In the genomic region with DNA sequence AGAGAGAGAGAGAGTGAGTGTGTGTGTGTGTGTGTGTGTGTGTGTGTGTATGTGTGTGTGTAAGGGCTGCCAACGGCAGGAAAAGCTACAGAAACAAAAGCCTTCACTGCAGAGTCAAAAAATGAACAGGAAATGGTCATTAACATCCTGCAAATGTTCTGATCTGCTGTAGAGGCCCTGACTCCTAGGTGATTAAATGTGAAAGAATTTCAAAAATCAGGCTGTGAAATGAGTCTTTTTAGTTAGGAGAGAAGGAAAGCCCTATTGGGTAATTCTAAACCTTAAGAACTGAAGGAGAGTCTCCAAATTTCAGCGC, we compare ENCODE assay signal across 9 cellular contexts.
DNase-seq lines count a peak whose midpoint lies in the region; ATAC-seq and TF ChIP-seq lines count a peak whose summit lies in the region.
"Had no signal": no experiment of that assay in that cellular context is flagged by ENCODE, and none has a peak within 500 bp of the region (broad histone marks: within the 10 kb centered on the region; RNA-seq: fewer than 3 reads in every experiment).

No MANE protein-coding gene starts in this region.

- peaks cover 10% of the 10 kb centered on the region for H3K4me1 Mint-ChIP-seq in activated T-cell treated with anti-CD3 and anti-CD28 coated beads, Interleukin-2, amount 50 U/mL, for 4 hours (ENCODE audit: low read depth)

- DNase-seq in GM10266 (ENCODE audit: extremely low spot score): peak; percentile 25
- DNase-seq in Kasumi-1 (lab: John Stamatoyannopoulos, UW): peak; percentile 15 to 24
- peak; percentile 26 for DNase-seq in dedifferentiated amniotic fluid mesenchymal stem cell (ENCODE audit: extremely low spot score)
- DNase-seq in non-pigmented ciliary epithelial cell (ENCODE audit: low read depth): peak; percentile 78
- no peak for DNase-seq in activated T-cell treated with anti-CD3 and anti-CD28 coated beads, Interleukin-2, amount 50 U/mL, for 4 hours
- no peak for DNase-seq in activated effector memory CD4-positive, alpha-beta T cell treated with anti-CD3 and anti-CD28 coated beads, Interleukin-2, amount 50 U/mL, for 16 hours
- DNase-seq: left cardiac atrium had no signal

- no peaks in the 10 kb centered on the region for H3K9me3 Mint-ChIP-seq in activated T-cell treated with anti-CD3 and anti-CD28 coated beads, Interleukin-2, amount 50 U/mL, for 4 hours

- no peak for TF ChIP-seq CTCF in GM10266 (IDR thresholded peaks at IDR 0.05; ENCODE audit: control insufficient read depth, insufficient read depth, low read depth, missing control alignments)

- no peaks in the 10 kb centered on the region for H3K36me3 Mint-ChIP-seq in activated T-cell treated with anti-CD3 and anti-CD28 coated beads, Interleukin-2, amount 50 U/mL, for 4 hours (ENCODE audit: insufficient read depth)

- no peak overlapping the region for H3K4me3 Mint-ChIP-seq in activated T-cell treated with anti-CD3 and anti-CD28 coated beads, Interleukin-2, amount 50 U/mL, for 4 hours

- no peaks in the 10 kb centered on the region for H3K27me3 Mint-ChIP-seq in activated T-cell treated with anti-CD3 and anti-CD28 coated beads, Interleukin-2, amount 50 U/mL, for 4 hours (ENCODE audit: low read depth)

- no peak for ATAC-seq in activated T-cell treated with anti-CD3 and anti-CD28 coated beads, Interleukin-2, amount 50 U/mL, for 4 hours
- ATAC-seq in GM19035 (IDR thresholded peaks at IDR 0.05; ENCODE audit: unreplicated experiment) (no peak), HG03175 (IDR thresholded peaks at IDR 0.05; ENCODE audit: unreplicated experiment) (no peak)

Comparison
In these comparisons a context has a peak if more than half of its experiments do, and no peak if none do; other contexts are left out.
1. DNase-seq: peak in GM10266 (single experiment), Kasumi-1 (2 of 2), dedifferentiated amniotic fluid mesenchymal stem cell (single experiment) and non-pigmented ciliary epithelial cell (single experiment); none in activated T-cell treated with anti-CD3 and anti-CD28 coated beads, Interleukin-2, amount 50 U/mL, for 4 hours (single experiment) and activated effector memory CD4-positive, alpha-beta T cell treated with anti-CD3 and anti-CD28 coated beads, Interleukin-2, amount 50 U/mL, for 16 hours (single experiment).